13 cellular contexts compared by ENCODE assay signal in genomic region chr15:68526269-68526668, GRCh38. TPM values are rescaled to one million over a fixed set of nuclear protein-coding genes. Genes with fewer than 3 reads are reported as not detected.
A peak's percentile ranks its signal among the peaks of the same experiment; 100 is the strongest.
DNase-seq lines count a peak whose midpoint lies in the region; ATAC-seq, FAIRE-seq and TF ChIP-seq lines count a peak whose summit lies in the region.
"Had no signal": no experiment of that assay in that cellular context is flagged by ENCODE, and none has a peak within 500 bp of the region (broad histone marks: within the 10 kb centered on the region; RNA-seq: fewer than 3 reads in every experiment).

No MANE protein-coding gene starts in this region.

- H3K27ac Mint-ChIP-seq in activated CD4-positive, alpha-beta memory T cell treated with anti-CD3 and anti-CD28 coated beads, Interleukin-2, amount 10 ng/mL, durations not matched to agents 7 days and 5 days: no peak overlapping the region
- no peak overlapping the region for H3K27ac Mint-ChIP-seq in natural killer cell
- H3K27ac Mint-ChIP-seq: activated B cell treated with CpG ODN at 0.5 μM for 24 hours; activated naive CD8-positive, alpha-beta T cell; progenitor cell of endocrine pancreas had no signal

- TF ChIP-seq CTCF in BJ (IDR thresholded peaks at IDR 0.05; ENCODE audit: insufficient read depth, low read depth, low read length) (no peak), GM20000 (IDR thresholded peaks at IDR 0.05; ENCODE audit: extremely low read depth, missing control alignments) (no peak), D721Med (IDR thresholded peaks at IDR 0.05; ENCODE audit: insufficient read depth, missing control alignments) (no peak), natural killer cell (IDR thresholded peaks at IDR 0.05) (no peak)

- intact Hi-C loops in natural killer cell (cut with micrococcal nuclease): no loop called here

- peaks cover 31% of the 10 kb centered on the region for H3K4me1 Mint-ChIP-seq in activated CD4-positive, alpha-beta memory T cell treated with anti-CD3 and anti-CD28 coated beads, Interleukin-2, amount 10 ng/mL, durations not matched to agents 7 days and 5 days
- peaks cover 6 to 12% of the 10 kb centered on the region in 2 donors for H3K4me1 Mint-ChIP-seq in natural killer cell

- H3K9me3 Mint-ChIP-seq in activated CD4-positive, alpha-beta memory T cell treated with anti-CD3 and anti-CD28 coated beads, Interleukin-2, amount 10 ng/mL, durations not matched to agents 7 days and 5 days: no peaks in the 10 kb centered on the region
- H3K9me3 Mint-ChIP-seq in natural killer cell: peaks cover 0 to 1% of the 10 kb centered on the region in 2 donors

- no peak for FAIRE-seq in D721Med (lab: Jason Lieb, UNC)

- H3K4me3 Mint-ChIP-seq in activated CD4-positive, alpha-beta memory T cell treated with anti-CD3 and anti-CD28 coated beads, Interleukin-2, amount 10 ng/mL, durations not matched to agents 7 days and 5 days: no peak overlapping the region
- H3K4me3 Mint-ChIP-seq in natural killer cell: no peak overlapping the region
- H3K4me3 Mint-ChIP-seq: activated B cell treated with CpG ODN at 0.5 μM for 24 hours; activated naive CD8-positive, alpha-beta T cell had no signal

- DNase-seq in BJ (ENCODE audit: low read depth) (peak; percentile 53), GM20000 (ENCODE audit: low spot score) (peak; percentile 33), HS-27A (ENCODE audit: low read depth) (peak; percentile 79), dedifferentiated amniotic fluid mesenchymal stem cell (ENCODE audit: extremely low spot score) (peak; percentile 45), D721Med (ENCODE audit: insufficient read length, low spot score) (no peak), natural killer cell (no peak)
- DNase-seq in activated CD4-positive, alpha-beta memory T cell treated with anti-CD3 and anti-CD28 coated beads, Interleukin-2, amount 10 ng/mL, durations not matched to agents 7 days and 5 days: no peak
- no peak for DNase-seq in stimulated activated CD4-positive, alpha-beta T cell treated with anti-CD3 and anti-CD28 coated beads, Interleukin-2, amount 100 ng/mL, for 24 hours
- DNase-seq: activated B cell treated with CpG ODN at 0.5 μM for 24 hours, left colon, NCI-H1048 had no signal

- POLR2A ChIA-PET in BJ (lab: Charles Lee): no interaction called here
- POLR2A ChIA-PET in activated CD4-positive, alpha-beta memory T cell treated with anti-CD3 and anti-CD28 coated beads, Interleukin-2, amount 10 ng/mL, durations not matched to agents 7 days and 5 days (lab: Charles Lee): no interaction called here

- H3K36me3 ChIP-seq in BJ (ENCODE audit: control insufficient read depth, insufficient read depth, low read length): no peaks in the 10 kb centered on the region

- CTCF ChIA-PET in BJ (lab: Yijun Ruan, JAX): interaction anchor here (1.6 to 2.7 kb wide), 2 partner anchors 24 to 220 kb away, joined by 5 to 7 read pairs; no protein-coding TSS in a partner anchor
- CTCF ChIA-PET in activated CD4-positive, alpha-beta memory T cell treated with anti-CD3 and anti-CD28 coated beads, Interleukin-2, amount 10 ng/mL, durations not matched to agents 7 days and 5 days (lab: Charles Lee): interaction anchor here (1.3 to 2.2 kb wide), 4 partner anchors 13 to 220 kb away, joined by 4 to 7 read pairs (median 6); no protein-coding TSS in a partner anchor

- peaks cover 41% of the 10 kb centered on the region for H3K27me3 Mint-ChIP-seq in activated CD4-positive, alpha-beta memory T cell treated with anti-CD3 and anti-CD28 coated beads, Interleukin-2, amount 10 ng/mL, durations not matched to agents 7 days and 5 days
- H3K27me3 Mint-ChIP-seq in natural killer cell (ENCODE audit: low read depth in 2 of 2): peaks cover 12 to 40% of the 10 kb centered on the region in 2 donors

- ATAC-seq in natural killer cell: no peak
- ATAC-seq: left colon had no signal

- no peaks in the 10 kb centered on the region for H3K36me3 Mint-ChIP-seq in activated CD4-positive, alpha-beta memory T cell treated with anti-CD3 and anti-CD28 coated beads, Interleukin-2, amount 10 ng/mL, durations not matched to agents 7 days and 5 days (ENCODE audit: low read depth)
- H3K36me3 Mint-ChIP-seq in natural killer cell: no peaks in the 10 kb centered on the region

- H3K4me3 ChIP-seq in BJ (ENCODE audit: low read depth, low read length): no peak overlapping the region

- H3K27me3 ChIP-seq in BJ (ENCODE audit: control insufficient read depth, insufficient read depth, low read length): no peaks in the 10 kb centered on the region; the same call in 1 of the 2 replicates

RNA-seq across cellular contexts. Expression of gene CORO2B, which starts 52.5 kb away (rescaled TPM):
- polyA plus RNA-seq in BJ (2011; rRNA removed): 5.1 and 7.7 TPM in 2 replicates
- 5.2 and 6.8 TPM in 2 replicates for polyA minus RNA-seq in BJ (2011; rRNA and poly(A)+ RNA removed)
- total RNA-seq in activated CD4-positive, alpha-beta memory T cell treated with anti-CD3 and anti-CD28 coated beads, Interleukin-2, amount 10 ng/mL, durations not matched to agents 7 days and 5 days: not detected
- total RNA-seq in natural killer cell: under 1 TPM in 1 of 3 donors, not detected in 2; 0.13 TPM

Comparison
In these comparisons a context has a peak if more than half of its experiments do, and no peak if none do; other contexts are left out.
1. DNase-seq: peak in BJ (single experiment), GM20000 (single experiment), HS-27A (single experiment) and dedifferentiated amniotic fluid mesenchymal stem cell (single experiment); none in activated CD4-positive, alpha-beta memory T cell treated with anti-CD3 and anti-CD28 coated beads, Interleukin-2, amount 10 ng/mL, durations not matched to agents 7 days and 5 days (single experiment), stimulated activated CD4-positive, alpha-beta T cell treated with anti-CD3 and anti-CD28 coated beads, Interleukin-2, amount 100 ng/mL, for 24 hours (0 of 2), D721Med (single experiment) and natural killer cell (single experiment).